17 cellular contexts compared by ENCODE assay signal in genomic region chr2:20534913-20535801, GRCh38.
DNase-seq lines count a peak whose midpoint lies in the region; ATAC-seq, FAIRE-seq and TF ChIP-seq lines count a peak whose summit lies in the region.
"Had no signal": no experiment of that assay in that cellular context is flagged by ENCODE, and none has a peak within 500 bp of the region (broad histone marks: within the 10 kb centered on the region; RNA-seq: fewer than 3 reads in every experiment).

No MANE protein-coding gene starts in this region.

- FAIRE-seq in A549 (lab: Jason Lieb, UNC): no peak
- FAIRE-seq: GM12878, RCC 7860 had no signal

- no peak overlapping the region for H3K4ac ChIP-seq in mesendoderm (ENCODE audit: low read depth, low read length)

- no peak overlapping the region for H4K8ac ChIP-seq in mesendoderm (ENCODE audit: low read depth, low read length)

- no peak for TF ChIP-seq RAD21 in A549 (conservative IDR thresholded peaks at IDR 0.05 in 1 of 2, IDR thresholded peaks at IDR 0.05 in 1 of 2)

- H2AK5ac ChIP-seq in mesendoderm (ENCODE audit: low read length): peak overlapping the region; percentile 58

- H3K4me1 ChIP-seq in A549 (peaks cover 32% of the 10 kb centered on the region), Panc1 (ENCODE audit: control insufficient read depth, insufficient read depth, low read length) (peaks cover 12% of the 10 kb centered on the region), mesendoderm (ENCODE audit: control insufficient read depth, low read depth, low read length) (peaks cover 14% of the 10 kb centered on the region)

- TF ChIP-seq EP300 in A549 (IDR thresholded peaks at IDR 0.05): no peak

- no peaks in the 10 kb centered on the region for H3K36me3 ChIP-seq in Panc1 (ENCODE audit: control insufficient read depth, insufficient read depth, low read length)
- H3K36me3 ChIP-seq in mesendoderm (ENCODE audit: control insufficient read depth, insufficient read depth, low read length): no peaks in the 10 kb centered on the region

- no peak for TF ChIP-seq POLR2A in A549 (IDR thresholded peaks at IDR 0.05; ENCODE audit: low read length)

- no peaks in the 10 kb centered on the region for H3K79me2 ChIP-seq in mesendoderm (ENCODE audit: control insufficient read depth, insufficient read depth, low read length)

- peak overlapping the region; percentile 41 for H2BK5ac ChIP-seq in mesendoderm (ENCODE audit: low read length)

- H3K27me3 ChIP-seq in Panc1 (ENCODE audit: control insufficient read depth, insufficient read depth, low read length) (no peaks in the 10 kb centered on the region), mesendoderm (ENCODE audit: insufficient read depth, low read length, poor library complexity) (no peaks in the 10 kb centered on the region)

- H3K4me2 ChIP-seq in A549 (peak overlapping the region; percentile 20; the same call in 1 of the 3 replicates), mesendoderm (ENCODE audit: low read length) (no peak overlapping the region)
- H3K4me2 ChIP-seq: KMS-11 had no signal

- CTCF ChIA-PET in A549 (lab: Yijun Ruan, JAX) (interaction anchor here (0.8 to 3.6 kb wide), 7 partner anchors 10 to 139 kb away, joined by 3 to 12 read pairs (median 3); no protein-coding TSS in a partner anchor), Panc1 (lab: Charles Lee) (no interaction called here)

- WGBS in A549 (ENCODE audit: missing lambda C conversion rate): 80% methylated on average over 19 of the region's 19 CpGs
- no CpG with 5 or more reads among the region's 19 CpGs for WGBS in mesendoderm (ENCODE audit: extremely low coverage, insufficient coverage, low lambda C conversion rate)

- H3K27ac ChIP-seq in A549: peak overlapping the region in 1 of 2 experiments; percentile 4; a peak in 1 of 6 replicates
- peak overlapping the region; percentile 57; the same call in 1 of the 2 replicates for H3K27ac ChIP-seq in Panc1 (ENCODE audit: low read length)
- no peak overlapping the region for H3K27ac ChIP-seq in mesendoderm (ENCODE audit: low read depth, low read length)
- H3K27ac ChIP-seq: HL-60, KMS-11 had no signal

- no peak for TF ChIP-seq CTCF in A549 (IDR thresholded peaks at IDR 0.05)
- no peak for TF ChIP-seq CTCF in Panc1 (IDR thresholded peaks at IDR 0.05)

- H4K5ac ChIP-seq in mesendoderm (ENCODE audit: low read length): no peak overlapping the region

- H3K23ac ChIP-seq in mesendoderm (ENCODE audit: low read length): no peak overlapping the region

- ATAC-seq in A549 (peak in 1 of 2 experiments; percentile 63; a peak in 3 of 6 replicates), Panc1 (peak; percentile 55), left cardiac atrium (peak; percentile 55 to 59), GM21526 (IDR thresholded peaks at IDR 0.05; ENCODE audit: low FRiP score, unreplicated experiment) (no peak), HG03442 (IDR thresholded peaks at IDR 0.05; ENCODE audit: unreplicated experiment) (no peak)
- ATAC-seq: GM12878 had no signal

- intact Hi-C loops in Panc1 (cut with micrococcal nuclease; ENCODE audit: unreplicated experiment): no loop called here
- intact Hi-C loops in left cardiac atrium (cut with DNase I): no loop called here

- H3K9me3 ChIP-seq in A549 (no peaks in the 10 kb centered on the region), Panc1 (ENCODE audit: control insufficient read depth, insufficient read depth, low read depth, low read length) (no peaks in the 10 kb centered on the region)

- in situ Hi-C loops in Panc1 (cut with HindIII; ENCODE audit: low pct_unique_long_range_greater_than_20kb, low sequenced_read_pairs): no loop called here

- H3K79me1 ChIP-seq in mesendoderm (ENCODE audit: low read length): no peaks in the 10 kb centered on the region

- H3K56ac ChIP-seq in mesendoderm (ENCODE audit: low read length): peak overlapping the region; percentile 13

- H3K4me3 ChIP-seq in A549 (no peak overlapping the region), Panc1 (ENCODE audit: low read depth in 2 of 2, low read length in 2 of 2) (no peak overlapping the region), mesendoderm (ENCODE audit: low read length) (no peak overlapping the region)
- H3K4me3 ChIP-seq: GM12878 had no signal

- H3K18ac ChIP-seq in mesendoderm (ENCODE audit: low read length): no peak overlapping the region

- no peak overlapping the region for H3K9ac ChIP-seq in mesendoderm (ENCODE audit: low read length)
- H3K9ac ChIP-seq: KMS-11 had no signal

- no peak overlapping the region for H2BK120ac ChIP-seq in mesendoderm (ENCODE audit: low read depth, low read length)

- DNase-seq in A549 (ENCODE audit: low read depth in 1 of 2, low spot score in 1 of 2) (peak in 1 of 2 experiments; percentile 20), Panc1 (ENCODE audit: low read depth, low spot score) (no peak), left cardiac atrium (peak; percentile 41), mesendoderm (peak; percentile 73), NCI-H1930 (lab: John Stamatoyannopoulos, UW) (no peak), DMS 273 (lab: John Stamatoyannopoulos, UW; ENCODE audit: unreplicated experiment) (no peak)
- DNase-seq: COR-L47, NCI-H1092 treated with DMSO at 0.1 percent for 48 hours, NCI-H1694 treated with DMSO at 0.1 percent for 48 hours, NCI-H446, NCI-H748 treated with DMSO at 0.1 percent for 48 hours had no signal

- no TSS peak for BruUV-seq in Panc1 (replicated peaks; lab: Mats Ljungman, UMichigan)

- POLR2A ChIA-PET in A549 (lab: Yijun Ruan, JAX): interaction anchor here (1.0 kb wide), 1 partner anchor 88 kb away, joined by 4 read pairs; the partner anchor contains the start of gene RHOB
- POLR2A ChIA-PET in Panc1 (lab: Charles Lee): interaction anchor here (0.6 kb wide), 1 partner anchor 87 kb away, joined by 7 read pairs; no protein-coding TSS in a partner anchor

- no peak overlapping the region for H2BK15ac ChIP-seq in mesendoderm (replicated peaks; ENCODE audit: low read depth)

TF ChIP-seq in A549, 52 proteins besides CTCF, POLR2A, EP300 and RAD21:
- no peak for TF ChIP-seq CHD4 (IDR thresholded peaks at IDR 0.05; ENCODE audit: borderline replicate concordance)
- TF ChIP-seq ZC3H11A (IDR thresholded peaks at IDR 0.05): no peak
- peak; percentile 10 to 72; a peak in 3 of 4 replicates for TF ChIP-seq CEBPB (IDR thresholded peaks at IDR 0.05)
- no peak for TF ChIP-seq TP53 (CRISPR knock-in tag; IDR thresholded peaks at IDR 0.05)
- TF ChIP-seq CBX8 (IDR thresholded peaks at IDR 0.05): no peak
- no peak for TF ChIP-seq HEYL (CRISPR knock-in tag; IDR thresholded peaks at IDR 0.05)
- no peak for TF ChIP-seq ESRRA (IDR thresholded peaks at IDR 0.05; ENCODE audit: borderline replicate concordance, low read length)
TF ChIP-seq in A549: peak in this region for 1.

Comparison
In these comparisons a context has a peak if more than half of its experiments do, and no peak if none do; other contexts are left out.
1. ATAC-seq: peak in Panc1 (single experiment) and left cardiac atrium (2 of 2); none in GM21526 (single experiment) and HG03442 (single experiment).
2. DNase-seq: peak in left cardiac atrium (single experiment) and mesendoderm (single experiment); none in Panc1 (single experiment), NCI-H1930 (0 of 2) and DMS 273 (single experiment).